11 cellular contexts compared by ENCODE assay signal in genomic region chr2:43083278-43083677, GRCh38.
DNase-seq lines count a peak whose midpoint lies in the region; ATAC-seq and TF ChIP-seq lines count a peak whose summit lies in the region.
"Had no signal": no experiment of that assay in that cellular context is flagged by ENCODE, and none has a peak within 500 bp of the region (broad histone marks: within the 10 kb centered on the region; RNA-seq: fewer than 3 reads in every experiment).

No MANE protein-coding gene starts in this region.

- H3K27me3 Mint-ChIP-seq in nephron progenitor cell (ENCODE audit: low read depth, poor library complexity): peaks cover 4% of the 10 kb centered on the region

- peaks cover 59% of the 10 kb centered on the region for H3K4me1 ChIP-seq in upper lobe of right lung

- TF ChIP-seq CTCF in nephron progenitor cell (IDR thresholded peaks at IDR 0.05) (no peak), upper lobe of right lung (IDR thresholded peaks at IDR 0.05) (no peak)

- no peaks in the 10 kb centered on the region for H3K27me3 ChIP-seq in upper lobe of right lung

- ATAC-seq in upper lobe of right lung (peak; percentile 15), GM19324 (IDR thresholded peaks at IDR 0.05; ENCODE audit: low FRiP score, unreplicated experiment) (no peak), GM19023 (IDR thresholded peaks at IDR 0.05; ENCODE audit: unreplicated experiment) (no peak)

- H3K27ac Mint-ChIP-seq in nephron progenitor cell: peak overlapping the region; percentile 95
- H3K27ac Mint-ChIP-seq: progenitor cell of endocrine pancreas had no signal

- peaks cover 77% of the 10 kb centered on the region for H3K4me1 Mint-ChIP-seq in nephron progenitor cell

- no peaks in the 10 kb centered on the region for H3K36me3 Mint-ChIP-seq in nephron progenitor cell (ENCODE audit: low read depth)

- no peaks in the 10 kb centered on the region for H3K9me3 ChIP-seq in upper lobe of right lung

- H3K4me3 Mint-ChIP-seq in nephron progenitor cell: peak overlapping the region; percentile 65

- intact Hi-C loops in upper lobe of right lung (cut with DNase I): no loop called here

- DNase-seq in DMS 273 (lab: John Stamatoyannopoulos, UW; ENCODE audit: unreplicated experiment) (peak; percentile 21), DMS 273 treated with DMSO at 0.1 percent for 48 hours (lab: John Stamatoyannopoulos, UW) (no peak), fibroblast of gingiva (ENCODE audit: low read depth) (peak; percentile 72), nephron progenitor cell (no peak), upper lobe of right lung (no peak), DMS79 treated with DMSO at 0.1 percent for 48 hours (lab: John Stamatoyannopoulos, UW) (no peak)
- DNase-seq: activated CD4-positive, alpha-beta T cell treated with anti-CD3 and anti-CD28 coated beads for 48 hours had no signal

- H3K9me3 Mint-ChIP-seq in nephron progenitor cell: no peaks in the 10 kb centered on the region

- H3K27ac ChIP-seq in upper lobe of right lung: peak overlapping the region; percentile 66
- H3K27ac ChIP-seq: 22Rv1 had no signal

- H3K4me3 ChIP-seq in upper lobe of right lung: no peak overlapping the region

- H3K36me3 ChIP-seq in upper lobe of right lung: no peaks in the 10 kb centered on the region

Comparison
In these comparisons a context has a peak if more than half of its experiments do, and no peak if none do; other contexts are left out.
1. DNase-seq: peak in DMS 273 (single experiment) and fibroblast of gingiva (single experiment); none in DMS 273 treated with DMSO at 0.1 percent for 48 hours (single experiment), nephron progenitor cell (single experiment), upper lobe of right lung (single experiment) and DMS79 treated with DMSO at 0.1 percent for 48 hours (single experiment).